In the genomic region with DNA sequence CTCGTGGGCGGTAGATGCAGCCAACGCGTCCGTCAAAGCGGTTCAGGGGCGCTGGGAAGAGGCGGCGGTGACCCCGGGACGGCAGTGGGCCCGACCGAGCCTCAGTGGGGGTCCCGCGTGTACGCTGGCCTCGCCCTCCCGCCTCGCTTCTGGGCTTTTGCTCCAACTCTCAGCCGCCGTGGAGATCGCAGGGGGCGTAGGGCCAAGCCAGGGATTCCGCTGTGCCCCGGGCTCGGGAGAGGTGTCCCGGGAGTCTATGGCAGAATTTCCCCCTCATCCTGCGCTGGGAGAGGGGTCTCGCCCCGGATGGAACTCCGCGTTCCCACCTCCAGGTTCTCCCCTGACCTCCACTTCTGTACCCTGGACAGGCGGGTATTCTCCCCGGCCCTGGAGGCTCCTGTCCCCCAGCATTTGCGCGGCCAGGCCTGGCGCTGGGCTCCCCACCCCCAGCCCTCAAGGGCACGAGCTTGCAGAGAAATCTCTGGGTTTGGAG, we compare ENCODE assay signal across 10 cellular contexts.
DNase-seq lines count a peak whose midpoint lies in the region; ATAC-seq, FAIRE-seq and TF ChIP-seq lines count a peak whose summit lies in the region.
"Had no signal": no experiment of that assay in that cellular context is flagged by ENCODE, and none has a peak within 500 bp of the region (broad histone marks: within the 10 kb centered on the region; RNA-seq: fewer than 3 reads in every experiment).

No MANE protein-coding gene starts in this region.

- in situ Hi-C loops in IMR-90 (cut with MboI; ENCODE audit: low sequenced_read_pairs), result no loop called here

- no peaks in the 10 kb centered on the region for H4K20me1 ChIP-seq in IMR-90 (ENCODE audit: insufficient read depth, low read length)

- WGBS in IMR-90 (ENCODE audit: extremely low coverage in 2 of 2, insufficient read length in 1 of 2), 2 experiments, result 7% methylated on average over 13 of the region's 38 CpGs; no CpG with 5 or more reads in 1 of the 2 experiments
- 4 to 11% methylated on average over 20 to 38 of the region's 38 CpGs for WGBS in pancreas, 2 donors

- no peak overlapping the region for H3K4me2 ChIP-seq in IMR-90 (ENCODE audit: low read depth, low read length)

- dilution Hi-C loops in IMR-90 (cut with HindIII; ENCODE audit: low sequenced_read_pairs, unreplicated experiment), result no loop called here

- H2AK9ac ChIP-seq in IMR-90 (replicated peaks; ENCODE audit: low read depth, low read length, poor library complexity), result no peak overlapping the region

- H3K9ac ChIP-seq in IMR-90 (ENCODE audit: low read depth, low read length), result no peak overlapping the region

- H3K27ac ChIP-seq in IMR-90 (ENCODE audit: insufficient read depth, low read length) (no peak overlapping the region), right atrium auricular region (no peak overlapping the region), pancreas (no peak overlapping the region)
- H3K27ac ChIP-seq: spleen had no signal

- H2BK120ac ChIP-seq in IMR-90 (ENCODE audit: low read depth, low read length), result no peak overlapping the region

- no peak for TF ChIP-seq POLR2A in IMR-90 (IDR thresholded peaks at IDR 0.05; ENCODE audit: low read depth, low read length)

- H2BK15ac ChIP-seq in IMR-90 (ENCODE audit: low read depth, low read length), result no peak overlapping the region

- no peak overlapping the region for H3K56ac ChIP-seq in IMR-90 (ENCODE audit: extremely low read depth, insufficient read depth, low read length)

- no peak overlapping the region for H2BK20ac ChIP-seq in IMR-90 (ENCODE audit: low read depth, low read length)

- no peak overlapping the region for H3K23ac ChIP-seq in IMR-90 (ENCODE audit: low read depth, low read length)

- no peaks in the 10 kb centered on the region for H3K36me3 Mint-ChIP-seq in activated CD4-positive, alpha-beta memory T cell treated with anti-CD3 and anti-CD28 coated beads for 36 hours

- no peak overlapping the region for H3K14ac ChIP-seq in IMR-90 (replicated peaks; ENCODE audit: low read depth, low read length)

- H3K4me1 Mint-ChIP-seq in activated CD4-positive, alpha-beta memory T cell treated with anti-CD3 and anti-CD28 coated beads for 36 hours (ENCODE audit: low read depth), result peaks cover 9% of the 10 kb centered on the region

- peak; percentile 13 for ATAC-seq in IMR-90 (ENCODE audit: low read depth)
- ATAC-seq in pancreas, result peak; percentile 25 to 49 (median 41)
- no peak for ATAC-seq in GM21786 (IDR thresholded peaks at IDR 0.05; ENCODE audit: unreplicated experiment)

- CTCF ChIA-PET in IMR-90 (lab: Yijun Ruan, JAX), result no interaction called here
- CTCF ChIA-PET in activated CD4-positive, alpha-beta memory T cell treated with anti-CD3 and anti-CD28 coated beads for 36 hours (lab: Charles Lee), result no interaction called here

- no peak overlapping the region for H3K18ac ChIP-seq in IMR-90 (ENCODE audit: low read depth, low read length)

- H3K27me3 Mint-ChIP-seq in activated CD4-positive, alpha-beta memory T cell treated with anti-CD3 and anti-CD28 coated beads for 36 hours, result peaks cover 67% of the 10 kb centered on the region

- H3K79me1 ChIP-seq in IMR-90 (ENCODE audit: low read depth in 1 of 2, low read length in 2 of 2), result no peaks in the 10 kb centered on the region

- FAIRE-seq in pancreas (lab: Jason Lieb, UNC), result no peak

- H4K8ac ChIP-seq in IMR-90 (ENCODE audit: low read depth in 2 of 2, low read length in 2 of 2), result no peak overlapping the region

- no peak overlapping the region for H2BK5ac ChIP-seq in IMR-90 (ENCODE audit: low read depth, low read length, poor library complexity, severe bottlenecking)

- no TSS peak for BruUV-seq in IMR-90 (replicated peaks; lab: Mats Ljungman, UMichigan)

- TF ChIP-seq CTCF in GM10266 (IDR thresholded peaks at IDR 0.05; ENCODE audit: control insufficient read depth, insufficient read depth, low read depth, missing control alignments), result no peak
- no peak for TF ChIP-seq CTCF in IMR-90 (conservative IDR thresholded peaks at IDR 0.05; ENCODE audit: low read depth, low read length)
- TF ChIP-seq CTCF in right atrium auricular region (IDR thresholded peaks at IDR 0.05), result no peak
- no peak for TF ChIP-seq CTCF in pancreas (IDR thresholded peaks at IDR 0.05)

- peak; percentile 35 for DNase-seq in GM10266 (ENCODE audit: extremely low spot score)
- no peak for DNase-seq in IMR-90
- peak; percentile 13 for DNase-seq in right atrium auricular region (ENCODE audit: low spot score)
- DNase-seq in pancreas, result peak in 2 of 6 donors; percentile 64 to 71
- no peak for DNase-seq in activated CD4-positive, alpha-beta memory T cell treated with anti-CD3 and anti-CD28 coated beads for 36 hours
- DNase-seq in stimulated activated naive CD4-positive, alpha-beta T cell treated with Interleukin-2 at 50 U/mL for 16 hours (lab: John Stamatoyannopoulos, UW), result no peak
- DNase-seq in SKM-1 (lab: John Stamatoyannopoulos, UW; ENCODE audit: unreplicated experiment), result no peak
- DNase-seq: MV-4-11, spleen had no signal

- H3K4ac ChIP-seq in IMR-90 (ENCODE audit: low read depth, low read length), result no peak overlapping the region

- H3K9me1 ChIP-seq in IMR-90 (ENCODE audit: insufficient read depth, low read length), result 0 out of 2 replicates have a peak, but pooled peaks cover 4% of the 10 kb centered on the region

- TF ChIP-seq RAD21 in IMR-90 (IDR thresholded peaks at IDR 0.05; ENCODE audit: low read length), result no peak

- H2AK5ac ChIP-seq in IMR-90 (ENCODE audit: low read depth, low read length), result no peak overlapping the region

- no peak overlapping the region for H4K91ac ChIP-seq in IMR-90 (ENCODE audit: insufficient read depth, low read depth, low read length)

- no peaks in the 10 kb centered on the region for H3K4me1 ChIP-seq in IMR-90 (ENCODE audit: control insufficient read depth, insufficient read depth, low read length)
- peaks cover 0 to 9% of the 10 kb centered on the region in 2 donors for H3K4me1 ChIP-seq in right atrium auricular region
- H3K4me1 ChIP-seq in pancreas, result peaks cover 0 to 6% (median 3%) of the 10 kb centered on the region in 3 donors

- H3K9me3 Mint-ChIP-seq in activated CD4-positive, alpha-beta memory T cell treated with anti-CD3 and anti-CD28 coated beads for 36 hours, result no peaks in the 10 kb centered on the region

- no peak overlapping the region for H3K4me3 Mint-ChIP-seq in activated CD4-positive, alpha-beta memory T cell treated with anti-CD3 and anti-CD28 coated beads for 36 hours

- H3K27me3 ChIP-seq in IMR-90 (ENCODE audit: control insufficient read depth, insufficient read depth, low read length) (peaks cover 60% of the 10 kb centered on the region), right atrium auricular region (peaks cover 0 to 5% of the 10 kb centered on the region in 2 donors), pancreas (peaks cover 0 to 3% (median 0%) of the 10 kb centered on the region in 4 donors)

- POLR2A ChIA-PET in IMR-90 (lab: Charles Lee; ENCODE audit: unreplicated experiment), result no interaction called here
- POLR2A ChIA-PET in activated CD4-positive, alpha-beta memory T cell treated with anti-CD3 and anti-CD28 coated beads for 36 hours (lab: Charles Lee), result no interaction called here

- intact Hi-C loops in IMR-90 (cut with micrococcal nuclease), result no loop called here
- intact Hi-C loops in pancreas (cut with DNase I), result loop anchor here in 1 of 3 donors (10.0 kb wide), 1 partner anchor 377 kb away; no protein-coding TSS in a partner anchor
- intact Hi-C loops in activated CD4-positive, alpha-beta memory T cell treated with anti-CD3 and anti-CD28 coated beads for 36 hours (cut with micrococcal nuclease), result loop anchor here (5.0 kb wide), 1 partner anchor 350 kb away; no protein-coding TSS in a partner anchor

- no peak overlapping the region for H4K5ac ChIP-seq in IMR-90 (ENCODE audit: low read depth, low read length)

- no peak overlapping the region for H3K27ac Mint-ChIP-seq in activated CD4-positive, alpha-beta memory T cell treated with anti-CD3 and anti-CD28 coated beads for 36 hours

- peaks cover 1% of the 10 kb centered on the region; the same call in 1 of the 2 replicates for H3K9me3 ChIP-seq in IMR-90 (ENCODE audit: control insufficient read depth, insufficient read depth, low read length)
- no peaks in the 10 kb centered on the region for H3K9me3 ChIP-seq in right atrium auricular region
- H3K9me3 ChIP-seq in pancreas, result no peaks in the 10 kb centered on the region

- H2AFZ ChIP-seq in IMR-90 (replicated peaks; ENCODE audit: low read length, poor library complexity), result no peak overlapping the region

- no peak overlapping the region for H3K4me3 ChIP-seq in IMR-90 (ENCODE audit: insufficient read depth, low read depth, low read length)
- H3K4me3 ChIP-seq in right atrium auricular region, result peak overlapping the region; percentile 14 to 36
- peak overlapping the region; percentile 14 to 44 (median 29) for H3K4me3 ChIP-seq in pancreas

- H3K36me3 ChIP-seq in IMR-90 (ENCODE audit: control insufficient read depth, insufficient read depth, low read length), result no peaks in the 10 kb centered on the region
- no peaks in the 10 kb centered on the region for H3K36me3 ChIP-seq in right atrium auricular region
- H3K36me3 ChIP-seq in pancreas, result no peaks in the 10 kb centered on the region
- H3K36me3 ChIP-seq: spleen had no signal

TF ChIP-seq in IMR-90, 13 proteins besides CTCF, POLR2A, EP300 and RAD21 (continues in another document):
- TF ChIP-seq CHD1 (IDR thresholded peaks at IDR 0.05; ENCODE audit: low read depth, low read length) (no peak), MAZ (IDR thresholded peaks at IDR 0.05; ENCODE audit: borderline replicate concordance, low read depth, low read length) (no peak), CEBPB (IDR thresholded peaks at IDR 0.05; ENCODE audit: low read depth, low read length) (no peak), MXI1 (IDR thresholded peaks at IDR 0.05; ENCODE audit: borderline replicate concordance, low read depth, low read length) (no peak), MAFK (IDR thresholded peaks at IDR 0.05; ENCODE audit: low read depth, low read length) (no peak), RFX5 (IDR thresholded peaks at IDR 0.05; ENCODE audit: low read depth, low read length) (no peak)
- TF ChIP-seq, protein P1, sequence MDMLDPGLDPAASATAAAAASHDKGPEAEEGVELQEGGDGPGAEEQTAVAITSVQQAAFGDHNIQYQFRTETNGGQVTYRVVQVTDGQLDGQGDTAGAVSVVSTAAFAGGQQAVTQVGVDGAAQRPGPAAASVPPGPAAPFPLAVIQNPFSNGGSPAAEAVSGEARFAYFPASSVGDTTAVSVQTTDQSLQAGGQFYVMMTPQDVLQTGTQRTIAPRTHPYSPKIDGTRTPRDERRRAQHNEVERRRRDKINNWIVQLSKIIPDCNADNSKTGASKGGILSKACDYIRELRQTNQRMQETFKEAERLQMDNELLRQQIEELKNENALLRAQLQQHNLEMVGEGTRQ (IDR thresholded peaks at IDR 0.05; ENCODE audit: low read depth, low read length), result no peak

Comparison
In these comparisons a context has a peak if more than half of its experiments do, and no peak if none do; other contexts are left out.
1. DNase-seq: peak in GM10266 (single experiment) and right atrium auricular region (single experiment); none in IMR-90 (single experiment), activated CD4-positive, alpha-beta memory T cell treated with anti-CD3 and anti-CD28 coated beads for 36 hours (single experiment), stimulated activated naive CD4-positive, alpha-beta T cell treated with Interleukin-2 at 50 U/mL for 16 hours (single experiment) and SKM-1 (single experiment).